ENCODE assay signal across 34 cellular contexts in genomic region chr3:6354653-6355052, GRCh38.
"Had no signal": no experiment of that assay in that cellular context is flagged by ENCODE, and none has a peak within 500 bp of the region (broad histone marks: within the 10 kb centered on the region; RNA-seq: fewer than 3 reads in every experiment).

No MANE protein-coding gene starts in this region.

- H3K4me3 ChIP-seq: SJSA1 had no signal

- FAIRE-seq: bronchial epithelial cell had no signal

- ATAC-seq: activated CD8-positive, alpha-beta memory T cell treated with anti-CD3 and anti-CD28 coated beads, Interleukin-2, amount 10 ng/mL, durations not matched to agents 7 days and 5 days; activated naive CD8-positive, alpha-beta T cell treated with anti-CD3 and anti-CD28 coated beads, Interleukin-2, amount 50 U/mL, for 24 hours; activated T-cell treated with anti-CD3 and anti-CD28 coated beads, Interleukin-2, amount 50 U/mL, for 72 hours; activated T-helper 17 cell treated with anti-CD3 and anti-CD28 coated beads, Interleukin-2, amount 50 U/mL, for 72 hours; Panc1; SK-N-SH treated with all-trans-retinoic acid at 6 μM for 48 hours had no signal

- H3K4me1 ChIP-seq: SJSA1 had no signal

- H3K36me3 ChIP-seq: SJSA1, WERI-Rb-1 had no signal

- DNase-seq: activated CD4-positive, alpha-beta memory T cell treated with anti-CD3 and anti-CD28 coated beads, Interleukin-2, amount 10 ng/mL, durations not matched to agents 7 days and 5 days; activated CD4-positive, alpha-beta T cell treated with anti-CD3 and anti-CD28 coated beads for 1 hour; activated CD4-positive, alpha-beta T cell treated with anti-CD3 and anti-CD28 coated beads for 48 hours; activated CD4-positive, CD25-positive, alpha-beta regulatory T cell; activated CD8-positive, alpha-beta memory T cell treated with anti-CD3 and anti-CD28 coated beads for 24 hours; activated CD8-positive, alpha-beta memory T cell treated with anti-CD3 and anti-CD28 coated beads, Interleukin-2, amount 10 ng/mL, durations not matched to agents 7 days and 5 days; activated CD8-positive, alpha-beta memory T cell treated with anti-CD3 and anti-CD28 coated beads, Interleukin-2, amount 50 U/mL, for 48 hours; activated effector memory CD4-positive, alpha-beta T cell treated with anti-CD3 and anti-CD28 coated beads, Interleukin-2, amount 50 U/mL, for 16 hours; activated naive CD4-positive, alpha-beta T cell treated with anti-CD3 and anti-CD28 coated beads, Interleukin-2, amount 10 ng/mL, durations not matched to agents 7 days and 5 days; activated naive CD8-positive, alpha-beta T cell treated with anti-CD3 and anti-CD28 coated beads, Interleukin-2, amount 50 U/mL, for 24 hours; activated T-cell treated with anti-CD3 and anti-CD28 coated beads, Interleukin-2, amount 50 U/mL, for 72 hours; anterior cingulate cortex; caudate nucleus; cerebellar nuclear complex; NCI-H1092 treated with DMSO at 0.1 percent for 48 hours; NCI-H1417 treated with DMSO at 0.1 percent for 48 hours; NCI-H187 treated with DMSO at 0.1 percent for 48 hours; NCI-H2081; NCI-H2171 treated with DMSO at 0.1 percent for 48 hours; NCI-H2227 treated with DMSO at 0.1 percent for 48 hours; NCI-H446; NCI-H524; NCI-H69; NCI-H82; SHP77 treated with DMSO at 0.1 percent for 48 hours; T-helper 1 cell; T-helper 2 cell; T-helper 9 cell; WERI-Rb-1 had no signal

- H3K27ac ChIP-seq: SJSA1, WERI-Rb-1 had no signal

- H3K27me3 ChIP-seq: SJSA1 had no signal

- H3K9me3 ChIP-seq: SJSA1 had no signal
